In genomic region chr2:53303012-53303578, GRCh38 we compare ENCODE assay signal across 36 cellular contexts.
"Had no signal": no experiment of that assay in that cellular context is flagged by ENCODE, and none has a peak within 500 bp of the region (broad histone marks: within the 10 kb centered on the region; RNA-seq: fewer than 3 reads in every experiment).

No MANE protein-coding gene starts in this region.

- H3K9me3 ChIP-seq: adrenal gland, ascending aorta, breast epithelium had no signal

- H3K36me3 ChIP-seq: adrenal gland, ascending aorta, brain microvascular endothelial cell, breast epithelium, cardiac muscle cell had no signal

- H3K36me3 Mint-ChIP-seq: activated naive CD4-positive, alpha-beta T cell treated with anti-CD3 and anti-CD28 coated beads, Interleukin-2, amount 10 ng/mL, durations not matched to agents 7 days and 5 days; activated naive CD4-positive, alpha-beta T cell treated with anti-CD3 and anti-CD28 coated beads, Interleukin-2, amount 50 U/mL, for 24 hours; activated naive CD4-positive, alpha-beta T cell treated with anti-CD3 and anti-CD28 coated beads, Interleukin-2, amount 50 U/mL, for 72 hours; activated naive CD8-positive, alpha-beta T cell; activated naive CD8-positive, alpha-beta T cell treated with anti-CD3 and anti-CD28 coated beads for 36 hours; activated naive CD8-positive, alpha-beta T cell treated with anti-CD3 and anti-CD28 coated beads, Interleukin-2, amount 10 ng/mL, durations not matched to agents 7 days and 5 days; brain had no signal

- H3K27ac ChIP-seq: adrenal gland, ascending aorta, brain microvascular endothelial cell, breast epithelium, cardiac muscle cell had no signal

- H3K4me1 ChIP-seq: adrenal gland, ascending aorta, breast epithelium had no signal

- ATAC-seq: activated naive CD4-positive, alpha-beta T cell treated with anti-CD3 and anti-CD28 coated beads, Interleukin-2, amount 50 U/mL, for 72 hours; activated naive CD8-positive, alpha-beta T cell treated with anti-CD3 and anti-CD28 coated beads, Interleukin-2, amount 50 U/mL, for 24 hours; activated T-cell treated with anti-CD3 and anti-CD28 coated beads, Interleukin-2, amount 50 U/mL, for 4 hours; activated T-cell treated with anti-CD3 and anti-CD28 coated beads, Interleukin-2, amount 50 U/mL, for 72 hours; activated T-helper 17 cell treated with anti-CD3 and anti-CD28 coated beads, Interleukin-2, amount 50 U/mL, for 72 hours had no signal

- H3K27me3 Mint-ChIP-seq: activated naive CD4-positive, alpha-beta T cell treated with anti-CD3 and anti-CD28 coated beads, Interleukin-2, amount 10 ng/mL, durations not matched to agents 7 days and 5 days; activated naive CD8-positive, alpha-beta T cell; activated naive CD8-positive, alpha-beta T cell treated with anti-CD3 and anti-CD28 coated beads for 36 hours; activated naive CD8-positive, alpha-beta T cell treated with anti-CD3 and anti-CD28 coated beads, Interleukin-2, amount 10 ng/mL, durations not matched to agents 7 days and 5 days; activated naive CD8-positive, alpha-beta T cell treated with anti-CD3 and anti-CD28 coated beads, Interleukin-2, amount 50 U/mL, for 24 hours; activated T-cell treated with anti-CD3 and anti-CD28 coated beads, Interleukin-2, amount 50 U/mL, for 24 hours; activated T-helper 17 cell treated with anti-CD3 and anti-CD28 coated beads, Interleukin-2, amount 50 U/mL, for 72 hours; brain; central memory CD8-positive, alpha-beta T cell had no signal

- H3K4me3 ChIP-seq: adrenal gland, ascending aorta, breast epithelium, cardiac muscle cell had no signal

- H3K9me3 Mint-ChIP-seq: activated naive CD4-positive, alpha-beta T cell treated with anti-CD3 and anti-CD28 coated beads for 36 hours; activated naive CD4-positive, alpha-beta T cell treated with anti-CD3 and anti-CD28 coated beads, Interleukin-2, amount 50 U/mL, for 24 hours; activated naive CD4-positive, alpha-beta T cell treated with anti-CD3 and anti-CD28 coated beads, Interleukin-2, amount 50 U/mL, for 72 hours; activated naive CD8-positive, alpha-beta T cell treated with anti-CD3 and anti-CD28 coated beads for 36 hours; activated naive CD8-positive, alpha-beta T cell treated with anti-CD3 and anti-CD28 coated beads, Interleukin-2, amount 10 ng/mL, durations not matched to agents 7 days and 5 days; activated T-cell treated with anti-CD3 and anti-CD28 coated beads, Interleukin-2, amount 50 U/mL, for 24 hours; activated T-cell treated with anti-CD3 and anti-CD28 coated beads, Interleukin-2, amount 50 U/mL, for 4 hours; activated T-cell treated with anti-CD3 and anti-CD28 coated beads, Interleukin-2, amount 50 U/mL, for 72 hours; activated T-helper 1 cell treated with anti-CD3 and anti-CD28 coated beads, Interleukin-12 subunit alpha, Interleukin-12 subunit beta, Interleukin-2, Interleukin-4 antibody, amounts not matched to agents 30 ng/mL and 10 ng/mL and 1 ng/mL, durations not matched to agents 14 hours and 24 hours and 36 hours; activated T-helper 17 cell treated with anti-CD3 and anti-CD28 coated beads, Interleukin-2, amount 50 U/mL, for 72 hours; activated T-helper 2 cell treated with anti-CD3 and anti-CD28 coated beads, Interferon-gamma antibody, Interleukin-2, Interleukin-4, amounts not matched to agents 10 μg/mL and 5 μg/mL and 100 μg/mL, durations not matched to agents 14 hours and 24 hours and 36 hours had no signal

- H3K4me3 Mint-ChIP-seq: activated naive CD4-positive, alpha-beta T cell treated with anti-CD3 and anti-CD28 coated beads for 36 hours; activated naive CD4-positive, alpha-beta T cell treated with anti-CD3 and anti-CD28 coated beads, Interleukin-2, amount 10 ng/mL, durations not matched to agents 7 days and 5 days; activated naive CD4-positive, alpha-beta T cell treated with anti-CD3 and anti-CD28 coated beads, Interleukin-2, amount 50 U/mL, for 24 hours; activated naive CD8-positive, alpha-beta T cell; activated naive CD8-positive, alpha-beta T cell treated with anti-CD3 and anti-CD28 coated beads for 36 hours; activated naive CD8-positive, alpha-beta T cell treated with anti-CD3 and anti-CD28 coated beads, Interleukin-2, amount 10 ng/mL, durations not matched to agents 7 days and 5 days; activated naive CD8-positive, alpha-beta T cell treated with anti-CD3 and anti-CD28 coated beads, Interleukin-2, amount 50 U/mL, for 24 hours; activated T-cell treated with anti-CD3 and anti-CD28 coated beads, Interleukin-2, amount 50 U/mL, for 24 hours; activated T-cell treated with anti-CD3 and anti-CD28 coated beads, Interleukin-2, amount 50 U/mL, for 4 hours; activated T-cell treated with anti-CD3 and anti-CD28 coated beads, Interleukin-2, amount 50 U/mL, for 72 hours; activated T-helper 1 cell treated with anti-CD3 and anti-CD28 coated beads, Interleukin-12 subunit alpha, Interleukin-12 subunit beta, Interleukin-2, Interleukin-4 antibody, amounts not matched to agents 30 ng/mL and 10 ng/mL and 1 ng/mL, durations not matched to agents 14 hours and 24 hours and 36 hours; activated T-helper 17 cell treated with anti-CD3 and anti-CD28 coated beads, Interleukin-2, amount 50 U/mL, for 72 hours; brain; central memory CD8-positive, alpha-beta T cell had no signal

- DNase-seq: activated effector memory CD4-positive, alpha-beta T cell treated with anti-CD3 and anti-CD28 coated beads, Interleukin-2, amount 50 U/mL, for 16 hours; activated effector memory CD4-positive, alpha-beta T cell treated with Interleukin-2 at 50 U/mL for 16 hours; activated gamma-delta T cell; activated gamma-delta T cell treated with Interleukin-2 at 50 U/mL for 16 hours; activated naive CD4-positive, alpha-beta T cell; activated naive CD4-positive, alpha-beta T cell treated with anti-CD3 and anti-CD28 coated beads for 36 hours; activated naive CD4-positive, alpha-beta T cell treated with anti-CD3 and anti-CD28 coated beads, Interleukin-2, amount 10 ng/mL, durations not matched to agents 7 days and 5 days; activated naive CD4-positive, alpha-beta T cell treated with anti-CD3 and anti-CD28 coated beads, Interleukin-2, amount 50 U/mL, for 16 hours; activated naive CD4-positive, alpha-beta T cell treated with Interleukin-2 at 50 U/mL for 16 hours; activated naive CD8-positive, alpha-beta T cell treated with anti-CD3 and anti-CD28 coated beads for 36 hours; activated naive CD8-positive, alpha-beta T cell treated with anti-CD3 and anti-CD28 coated beads, Interleukin-2, amount 10 ng/mL, durations not matched to agents 7 days and 5 days; activated naive CD8-positive, alpha-beta T cell treated with anti-CD3 and anti-CD28 coated beads, Interleukin-2, amount 50 U/mL, for 24 hours; activated T-cell treated with anti-CD3 and anti-CD28 coated beads, Interleukin-2, amount 50 U/mL, for 1 hour; activated T-cell treated with anti-CD3 and anti-CD28 coated beads, Interleukin-2, amount 50 U/mL, for 24 hours; activated T-cell treated with anti-CD3 and anti-CD28 coated beads, Interleukin-2, amount 50 U/mL, for 4 hours; activated T-cell treated with anti-CD3 and anti-CD28 coated beads, Interleukin-2, amount 50 U/mL, for 48 hours; activated T-cell treated with anti-CD3 and anti-CD28 coated beads, Interleukin-2, amount 50 U/mL, for 72 hours; adrenal gland; amniotic stem cell; amygdala; anterior cingulate cortex; aorta; brain microvascular endothelial cell; central memory CD4-positive, alpha-beta T cell; cerebellar nuclear complex had no signal

- H3K4me1 Mint-ChIP-seq: activated naive CD4-positive, alpha-beta T cell treated with anti-CD3 and anti-CD28 coated beads, Interleukin-2, amount 10 ng/mL, durations not matched to agents 7 days and 5 days; activated naive CD4-positive, alpha-beta T cell treated with anti-CD3 and anti-CD28 coated beads, Interleukin-2, amount 50 U/mL, for 24 hours; activated naive CD8-positive, alpha-beta T cell treated with anti-CD3 and anti-CD28 coated beads for 36 hours; activated naive CD8-positive, alpha-beta T cell treated with anti-CD3 and anti-CD28 coated beads, Interleukin-2, amount 10 ng/mL, durations not matched to agents 7 days and 5 days; activated naive CD8-positive, alpha-beta T cell treated with anti-CD3 and anti-CD28 coated beads, Interleukin-2, amount 50 U/mL, for 24 hours; activated T-helper 17 cell treated with anti-CD3 and anti-CD28 coated beads, Interleukin-2, amount 50 U/mL, for 72 hours; brain; central memory CD8-positive, alpha-beta T cell had no signal

- H3K27ac Mint-ChIP-seq: activated naive CD4-positive, alpha-beta T cell treated with anti-CD3 and anti-CD28 coated beads for 36 hours; activated naive CD4-positive, alpha-beta T cell treated with anti-CD3 and anti-CD28 coated beads, Interleukin-2, amount 10 ng/mL, durations not matched to agents 7 days and 5 days; activated naive CD4-positive, alpha-beta T cell treated with anti-CD3 and anti-CD28 coated beads, Interleukin-2, amount 50 U/mL, for 24 hours; activated naive CD4-positive, alpha-beta T cell treated with anti-CD3 and anti-CD28 coated beads, Interleukin-2, amount 50 U/mL, for 72 hours; activated naive CD8-positive, alpha-beta T cell; activated naive CD8-positive, alpha-beta T cell treated with anti-CD3 and anti-CD28 coated beads for 36 hours; activated naive CD8-positive, alpha-beta T cell treated with anti-CD3 and anti-CD28 coated beads, Interleukin-2, amount 10 ng/mL, durations not matched to agents 7 days and 5 days; activated naive CD8-positive, alpha-beta T cell treated with anti-CD3 and anti-CD28 coated beads, Interleukin-2, amount 50 U/mL, for 24 hours; activated T-cell treated with anti-CD3 and anti-CD28 coated beads, Interleukin-2, amount 50 U/mL, for 24 hours; activated T-cell treated with anti-CD3 and anti-CD28 coated beads, Interleukin-2, amount 50 U/mL, for 72 hours; activated T-helper 1 cell treated with anti-CD3 and anti-CD28 coated beads, Interleukin-12 subunit alpha, Interleukin-12 subunit beta, Interleukin-2, Interleukin-4 antibody, amounts not matched to agents 30 ng/mL and 10 ng/mL and 1 ng/mL, durations not matched to agents 14 hours and 24 hours and 36 hours; activated T-helper 17 cell treated with anti-CD3 and anti-CD28 coated beads, Interleukin-2, amount 50 U/mL, for 72 hours; activated T-helper 2 cell treated with anti-CD3 and anti-CD28 coated beads, Interferon-gamma antibody, Interleukin-2, Interleukin-4, amounts not matched to agents 10 μg/mL and 5 μg/mL and 100 μg/mL, durations not matched to agents 14 hours and 24 hours and 36 hours; brain had no signal

- H3K27me3 ChIP-seq: adrenal gland, ascending aorta, brain microvascular endothelial cell, breast epithelium, cardiac muscle cell had no signal
